9 cellular contexts compared by ENCODE assay signal in genomic region chr10:29377333-29377961, GRCh38.
DNase-seq lines count a peak whose midpoint lies in the region; ATAC-seq and TF ChIP-seq lines count a peak whose summit lies in the region.
"Had no signal": no experiment of that assay in that cellular context is flagged by ENCODE, and none has a peak within 500 bp of the region (broad histone marks: within the 10 kb centered on the region; RNA-seq: fewer than 3 reads in every experiment).

No MANE protein-coding gene starts in this region.

- CTCF ChIA-PET in activated CD4-positive, alpha-beta T cell treated with anti-CD3 and anti-CD28 coated beads, Interleukin-2, amount 10 ng/mL, durations not matched to agents 7 days and 5 days (lab: Charles Lee): no interaction called here

- peaks cover 7% of the 10 kb centered on the region for H3K4me1 Mint-ChIP-seq in activated CD4-positive, alpha-beta T cell treated with anti-CD3 and anti-CD28 coated beads, Interleukin-2, amount 10 ng/mL, durations not matched to agents 7 days and 5 days

- TF ChIP-seq CTCF in osteoblast (IDR thresholded peaks at IDR 0.05; ENCODE audit: extremely low read depth, low read depth, low read length): peak; percentile 78

- no peak overlapping the region for H3K4me2 ChIP-seq in osteoblast (ENCODE audit: insufficient read depth, low read length)

- no peaks in the 10 kb centered on the region for H3K27me3 ChIP-seq in osteoblast (ENCODE audit: insufficient read depth, low read length)

- no peaks in the 10 kb centered on the region for H3K36me3 ChIP-seq in osteoblast (ENCODE audit: insufficient read depth, low read length)

- peak; percentile 16 for DNase-seq in activated CD4-positive, alpha-beta T cell treated with anti-CD3 and anti-CD28 coated beads, Interleukin-2, amount 10 ng/mL, durations not matched to agents 7 days and 5 days
- DNase-seq in activated CD4-positive, alpha-beta T cell treated with anti-CD3 and anti-CD28 coated beads for 48 hours: no peak
- DNase-seq in NCI-H1694 (lab: John Stamatoyannopoulos, UW) (peak; percentile 21), dermis blood vessel endothelial cell (peak; percentile 57), osteoblast (ENCODE audit: insufficient read length, low spot score, missing footprints) (no peak), NCI-H1436 treated with DMSO at 0.1 percent for 48 hours (lab: John Stamatoyannopoulos, UW) (no peak)

- H3K27me3 Mint-ChIP-seq in activated CD4-positive, alpha-beta T cell treated with anti-CD3 and anti-CD28 coated beads, Interleukin-2, amount 10 ng/mL, durations not matched to agents 7 days and 5 days: peaks cover 8% of the 10 kb centered on the region
- H3K27me3 Mint-ChIP-seq: activated naive CD8-positive, alpha-beta T cell had no signal

- no peak overlapping the region for H3K4me3 Mint-ChIP-seq in activated CD4-positive, alpha-beta T cell treated with anti-CD3 and anti-CD28 coated beads, Interleukin-2, amount 10 ng/mL, durations not matched to agents 7 days and 5 days
- H3K4me3 Mint-ChIP-seq: activated naive CD8-positive, alpha-beta T cell had no signal

- no peaks in the 10 kb centered on the region for H3K36me3 Mint-ChIP-seq in activated CD4-positive, alpha-beta T cell treated with anti-CD3 and anti-CD28 coated beads, Interleukin-2, amount 10 ng/mL, durations not matched to agents 7 days and 5 days (ENCODE audit: low read depth)
- H3K36me3 Mint-ChIP-seq: activated naive CD8-positive, alpha-beta T cell had no signal

- no peak overlapping the region for H2AFZ ChIP-seq in osteoblast (ENCODE audit: low read length)

- H3K4me1 ChIP-seq in osteoblast (ENCODE audit: insufficient read depth, low read length): peaks cover 4% of the 10 kb centered on the region

- no peaks in the 10 kb centered on the region for H3K9me3 Mint-ChIP-seq in activated CD4-positive, alpha-beta T cell treated with anti-CD3 and anti-CD28 coated beads, Interleukin-2, amount 10 ng/mL, durations not matched to agents 7 days and 5 days

- no peaks in the 10 kb centered on the region for H3K9me3 ChIP-seq in osteoblast (ENCODE audit: low read depth, low read length)

- no peak overlapping the region for H3K27ac Mint-ChIP-seq in activated CD4-positive, alpha-beta T cell treated with anti-CD3 and anti-CD28 coated beads, Interleukin-2, amount 10 ng/mL, durations not matched to agents 7 days and 5 days
- H3K27ac Mint-ChIP-seq: activated naive CD8-positive, alpha-beta T cell had no signal

- POLR2A ChIA-PET in activated CD4-positive, alpha-beta T cell treated with anti-CD3 and anti-CD28 coated beads, Interleukin-2, amount 10 ng/mL, durations not matched to agents 7 days and 5 days (lab: Charles Lee): no interaction called here

- H3K79me2 ChIP-seq in osteoblast (ENCODE audit: insufficient read depth, low read length): no peaks in the 10 kb centered on the region

- H3K27ac ChIP-seq in osteoblast (ENCODE audit: low read depth, low read length): no peak overlapping the region

- H4K20me1 ChIP-seq in osteoblast (ENCODE audit: insufficient read depth, low read length): no peaks in the 10 kb centered on the region

- ATAC-seq in HG03095 (IDR thresholded peaks at IDR 0.05; ENCODE audit: unreplicated experiment): no peak
- ATAC-seq in HG03139 (IDR thresholded peaks at IDR 0.05; ENCODE audit: unreplicated experiment): no peak

- H3K4me3 ChIP-seq in osteoblast (ENCODE audit: insufficient read depth, low read length): no peak overlapping the region

Comparison
In these comparisons a context has a peak if more than half of its experiments do, and no peak if none do; other contexts are left out.
1. DNase-seq: peak in activated CD4-positive, alpha-beta T cell treated with anti-CD3 and anti-CD28 coated beads, Interleukin-2, amount 10 ng/mL, durations not matched to agents 7 days and 5 days (single experiment), NCI-H1694 (single experiment) and dermis blood vessel endothelial cell (single experiment); none in activated CD4-positive, alpha-beta T cell treated with anti-CD3 and anti-CD28 coated beads for 48 hours (single experiment), osteoblast (single experiment) and NCI-H1436 treated with DMSO at 0.1 percent for 48 hours (single experiment).